ENCODE assay signal across 8 cellular contexts in genomic region chr12:21527451-21528180, GRCh38.
DNase-seq lines count a peak whose midpoint lies in the region; ATAC-seq lines count a peak whose summit lies in the region.

No MANE protein-coding gene starts in this region.

- DNase-seq in NCI-H2029 (lab: John Stamatoyannopoulos, UW) = peak; percentile 64
- peak; percentile 43 for DNase-seq in activated CD4-positive, alpha-beta T cell treated with anti-CD3 and anti-CD28 coated beads for 1 hour
- peak; percentile 46 for DNase-seq in dedifferentiated amniotic fluid mesenchymal stem cell (ENCODE audit: extremely low spot score)
- peak; percentile 83 for DNase-seq in left kidney (ENCODE audit: low read depth, low spot score)
- DNase-seq in stimulated activated CD4-positive, alpha-beta T cell treated with anti-CD3 and anti-CD28 coated beads, Interleukin-2, amount 100 ng/mL, for 4 hours (ENCODE audit: low read depth) = peak; percentile 23
- no peak for DNase-seq in NCI-H1048 (lab: John Stamatoyannopoulos, UW)

- ATAC-seq in GM18517 (IDR thresholded peaks at IDR 0.05; ENCODE audit: unreplicated experiment) = peak; percentile 93
- peak; percentile 84 for ATAC-seq in HG02884 (IDR thresholded peaks at IDR 0.05; ENCODE audit: unreplicated experiment)
